1 cellular context compared by ENCODE assay signal in the genomic region with DNA sequence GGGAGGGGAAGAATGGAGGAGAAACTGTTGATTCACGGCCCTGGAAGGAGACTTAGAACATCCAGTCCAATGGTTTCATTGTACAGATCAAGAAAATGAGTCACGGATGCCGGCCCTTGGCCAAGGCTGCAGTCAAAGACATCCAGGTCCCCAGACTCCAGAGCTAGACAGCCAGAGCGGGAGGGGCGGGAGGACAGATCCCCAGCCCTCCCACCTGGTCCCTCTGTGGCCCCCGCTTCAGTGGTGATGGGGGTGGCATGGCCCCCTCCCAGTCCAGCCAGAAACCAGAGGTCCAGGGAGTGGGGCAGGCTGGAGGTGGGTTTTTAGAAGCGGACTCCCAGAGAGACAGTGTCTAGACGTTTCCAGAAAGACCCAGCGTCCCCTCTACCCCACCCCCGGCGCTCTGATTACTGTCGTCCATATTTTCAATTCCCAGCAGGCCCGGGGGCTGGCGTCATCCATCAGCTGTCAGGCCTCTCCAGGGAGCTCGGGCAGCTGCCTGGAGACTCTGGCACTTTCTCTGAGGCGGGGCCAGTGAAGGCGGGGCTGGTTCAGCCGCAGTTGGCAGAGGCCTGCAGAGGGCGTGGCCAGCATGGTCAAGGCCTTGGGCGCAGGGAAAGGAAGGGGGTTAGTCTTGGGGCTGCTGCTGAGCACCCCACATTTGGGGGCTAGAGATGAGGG.
TF ChIP-seq lines count a peak whose summit lies in the region.

No MANE protein-coding gene starts in this region.

TF ChIP-seq in WTC11, 78 proteins besides CTCF, POLR2A, EP300 and RAD21 (continued from another document):
- TF ChIP-seq CDX4 (CRISPR knock-in tag; IDR thresholded peaks at IDR 0.05; ENCODE audit: borderline replicate concordance) (no peak), FOXK1 (CRISPR knock-in tag; IDR thresholded peaks at IDR 0.05) (peak; percentile 45; the same call in 1 of the 2 replicates), GRHL2 (CRISPR knock-in tag; IDR thresholded peaks at IDR 0.05; ENCODE audit: insufficient replicate concordance, severe bottlenecking) (no peak)
- TF ChIP-seq, protein P1, sequence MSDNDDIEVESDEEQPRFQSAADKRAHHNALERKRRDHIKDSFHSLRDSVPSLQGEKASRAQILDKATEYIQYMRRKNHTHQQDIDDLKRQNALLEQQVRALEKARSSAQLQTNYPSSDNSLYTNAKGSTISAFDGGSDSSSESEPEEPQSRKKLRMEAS (CRISPR knock-in tag; IDR thresholded peaks at IDR 0.05), result 0 out of 2 replicates have a peak, but pooled peaks have one; percentile 27
- TF ChIP-seq, protein P2, sequence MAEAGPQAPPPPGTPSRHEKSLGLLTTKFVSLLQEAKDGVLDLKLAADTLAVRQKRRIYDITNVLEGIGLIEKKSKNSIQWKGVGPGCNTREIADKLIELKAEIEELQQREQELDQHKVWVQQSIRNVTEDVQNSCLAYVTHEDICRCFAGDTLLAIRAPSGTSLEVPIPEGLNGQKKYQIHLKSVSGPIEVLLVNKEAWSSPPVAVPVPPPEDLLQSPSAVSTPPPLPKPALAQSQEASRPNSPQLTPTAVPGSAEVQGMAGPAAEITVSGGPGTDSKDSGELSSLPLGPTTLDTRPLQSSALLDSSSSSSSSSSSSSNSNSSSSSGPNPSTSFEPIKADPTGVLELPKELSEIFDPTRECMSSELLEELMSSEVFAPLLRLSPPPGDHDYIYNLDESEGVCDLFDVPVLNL (CRISPR knock-in tag; IDR thresholded peaks at IDR 0.05; ENCODE audit: borderline replicate concordance, low read depth), result no peak
TF ChIP-seq in WTC11: peak in this region for 4.
